In genomic region chr20:10427060-10427692, GRCh38 we compare ENCODE assay signal across 7 cellular contexts. TPM values are rescaled to one million over a fixed set of nuclear protein-coding genes. Genes with fewer than 3 reads are reported as not detected.
DNase-seq lines count a peak whose midpoint lies in the region; ATAC-seq and TF ChIP-seq lines count a peak whose summit lies in the region.

No MANE protein-coding gene starts in this region.

- no peak overlapping the region for H3K4me3 ChIP-seq in SU-DHL-6 (ENCODE audit: insufficient read depth, low read length, poor library complexity, severe bottlenecking)
- H3K4me3 ChIP-seq in cardiac fibroblast (replicated peaks in 1 of 2; ENCODE audit: low read depth in 2 of 2, low read length in 2 of 2), result no peak overlapping the region

- peak; percentile 85 for TF ChIP-seq CTCF in SU-DHL-6 (IDR thresholded peaks at IDR 0.05; ENCODE audit: insufficient read depth, low read length, poor library complexity, severe bottlenecking)
- peak; percentile 83 for TF ChIP-seq CTCF in cardiac fibroblast (IDR thresholded peaks at IDR 0.05; ENCODE audit: low read depth, low read length)

- peaks cover 7% of the 10 kb centered on the region; the same call in 1 of the 2 replicates for H3F3A ChIP-seq in SU-DHL-6 (ENCODE audit: insufficient read depth)

- H3K79me2 ChIP-seq in SU-DHL-6 (ENCODE audit: insufficient read depth, low read length), result peaks cover 81% of the 10 kb centered on the region

- no peaks in the 10 kb centered on the region for H3K27me3 ChIP-seq in SU-DHL-6 (ENCODE audit: low read length)

- no peak overlapping the region for H3K27ac ChIP-seq in SU-DHL-6 (ENCODE audit: low read depth, low read length)

- H3K9me2 ChIP-seq in SU-DHL-6 (replicated peaks; ENCODE audit: insufficient read depth, low read length), result no peaks in the 10 kb centered on the region

- no peak for ATAC-seq in GM21515 (IDR thresholded peaks at IDR 0.05; ENCODE audit: unreplicated experiment)

- H3K4me2 ChIP-seq in SU-DHL-6 (ENCODE audit: low read depth, low read length, poor library complexity, severe bottlenecking), result no peak overlapping the region

- peaks cover 6% of the 10 kb centered on the region; the same call in 1 of the 2 replicates for H3K36me3 ChIP-seq in SU-DHL-6 (ENCODE audit: low read length)

- DNase-seq in Daoy (ENCODE audit: low read depth) (peak; percentile 45), Kasumi-1 (lab: John Stamatoyannopoulos, UW) (peak; percentile 34 to 53), cardiac fibroblast (ENCODE audit: low read depth in 2 of 2) (peak; percentile 82 to 84), kidney glomerular epithelial cell (lab: John Stamatoyannopoulos, UW) (peak; percentile 17)
- DNase-seq in stimulated activated CD8-positive, alpha-beta memory T cell treated with anti-CD3 and anti-CD28 coated beads, Interleukin-7, amount 100 ng/mL, for 4 hours (ENCODE audit: low read depth in 2 of 2), result peak; percentile 16

- no peaks in the 10 kb centered on the region for H3K9me3 ChIP-seq in SU-DHL-6 (ENCODE audit: insufficient read depth, low read length)

- peaks cover 5% of the 10 kb centered on the region; the same call in 1 of the 2 replicates for H4K20me1 ChIP-seq in SU-DHL-6 (ENCODE audit: low read depth, low read length)

- no peak overlapping the region for H2AFZ ChIP-seq in SU-DHL-6 (ENCODE audit: low read depth, low read length, severe bottlenecking)

- no peak overlapping the region for H3K9ac ChIP-seq in SU-DHL-6 (ENCODE audit: low read length)

RNA-seq across cellular contexts. Expression of gene MKKS, which starts 6.8 kb away (rescaled TPM):
- 6.4 and 7.1 TPM in 2 replicates for total RNA-seq in Daoy (2014; rRNA removed; shearing (Covaris generic))

RNA-seq across cellular contexts. Expression of gene SLX4IP, which starts 7.9 kb away (rescaled TPM):
- total RNA-seq in Daoy (2014; rRNA removed; shearing (Covaris generic)), result 3.1 and 3.6 TPM in 2 replicates

Comparison
In these comparisons a context has a peak if more than half of its experiments do, and no peak if none do; other contexts are left out.
1. DNase-seq: peak in every context shown above with its lines; median percentile 83 in cardiac fibroblast; 45 in Daoy; 44 in Kasumi-1; 17 in kidney glomerular epithelial cell; 16 in stimulated activated CD8-positive, alpha-beta memory T cell treated with anti-CD3 and anti-CD28 coated beads, Interleukin-7, amount 100 ng/mL, for 4 hours.